8 cellular contexts compared by ENCODE assay signal in genomic region chr19:54473071-54473941, GRCh38. TPM values are rescaled to one million over a fixed set of nuclear protein-coding genes. Genes with fewer than 3 reads are reported as not detected.
DNase-seq lines count a peak whose midpoint lies in the region; ATAC-seq and TF ChIP-seq lines count a peak whose summit lies in the region.

TSS of gene CDC42EP5 (minus strand) at chr19:54473296. CDS start at chr19:54465547, 7,749 bp downstream.

- ATAC-seq in left ventricle myocardium superior (peak; percentile 94), sciatic nerve (peak; percentile 97)

- TF ChIP-seq CTCF in adrenal gland (IDR thresholded peaks at IDR 0.05), result no peak

- 12 to 16% (median 14%) methylated on average over 10 to 14 of the region's 14 CpGs for WGBS in adrenal gland, 4 donors

- no peaks in the 10 kb centered on the region for H3K9me3 ChIP-seq in adrenal gland (replicated peaks in 1 of 3)

- H3K4me1 ChIP-seq in adrenal gland (replicated peaks in 1 of 2), result peaks cover 0 to 23% of the 10 kb centered on the region in 2 donors

- DNase-seq in HCEC 1CT (peak; percentile 63), adrenal gland (peak in 5 of 7 donors; percentile 46 to 61 (median 54)), left ventricle myocardium superior (peak; percentile 83), sciatic nerve (ENCODE audit: low spot score) (peak; percentile 89), GM19240 (ENCODE audit: insufficient read length, low spot score) (no peak), NCI-H1417 treated with DMSO at 0.1 percent for 48 hours (lab: John Stamatoyannopoulos, UW) (no peak), erythroblast (lab: John Stamatoyannopoulos, UW) (no peak)
- no peak for DNase-seq in stimulated activated CD4-positive, alpha-beta T cell treated with anti-CD3 and anti-CD28 coated beads, Interleukin-12 subunit alpha, Interleukin-12 subunit beta, amount 100 ng/mL, for 4 hours

- peak within 1 kb of the TSS in 1 of 4 donors; percentile 53 for H3K4me3 ChIP-seq in adrenal gland

- peak within 1 kb of the TSS in 3 of 5 donors; percentile 49 to 75 (median 63) for H3K27ac ChIP-seq in adrenal gland

- TF ChIP-seq POLR2A in adrenal gland (IDR thresholded peaks at IDR 0.05) (no peak), erythroblast (IDR thresholded peaks at IDR 0.05; ENCODE audit: low read length) (no peak)

- intact Hi-C loops in adrenal gland (cut with DNase I) (no loop called here), left ventricle myocardium superior (cut with micrococcal nuclease) (no loop called here), sciatic nerve (cut with DNase I) (no loop called here)

- H3K36me3 ChIP-seq in adrenal gland (replicated peaks in 1 of 2), result no peaks in the 10 kb centered on the region

- peaks cover 3% of the 10 kb centered on the region for H3K27me3 ChIP-seq in adrenal gland

RNA-seq across cellular contexts. Expression of gene CDC42EP5, which starts in this region (rescaled TPM):
- total RNA-seq in adrenal gland (10 to 100 TPM in 7 of 8 donors, 1 to 10 TPM in 1; 9.7 to 27.9 (median 15.7) TPM), left ventricle myocardium superior (11.0 TPM), sciatic nerve (52.8 TPM)
- 10 to 100 TPM in 2 of 3 donors, under 1 TPM in 1; 0.44 to 36.0 (median 16.5) TPM for polyA plus RNA-seq in adrenal gland

Comparison
In these comparisons a context has a peak if more than half of its experiments do, and no peak if none do; other contexts are left out.
1. DNase-seq: peak in HCEC 1CT (single experiment), adrenal gland (5 of 7), left ventricle myocardium superior (single experiment) and sciatic nerve (single experiment); none in GM19240 (single experiment), stimulated activated CD4-positive, alpha-beta T cell treated with anti-CD3 and anti-CD28 coated beads, Interleukin-12 subunit alpha, Interleukin-12 subunit beta, amount 100 ng/mL, for 4 hours (single experiment), NCI-H1417 treated with DMSO at 0.1 percent for 48 hours (single experiment) and erythroblast (0 of 2).